1 cellular context compared by ENCODE assay signal in genomic region chr2:9704600-9704999, GRCh38.
TF ChIP-seq lines count a peak whose summit lies in the region.

No MANE protein-coding gene starts in this region.

TF ChIP-seq in A549, 52 proteins besides CTCF, POLR2A, EP300 and RAD21 (continued from another document):
- TF ChIP-seq MAFK (IDR thresholded peaks at IDR 0.05; ENCODE audit: partially characterized antibody) (no peak), ESRRA (IDR thresholded peaks at IDR 0.05; ENCODE audit: borderline replicate concordance, low read length) (no peak), SREBF2 (IDR thresholded peaks at IDR 0.05) (no peak), FOXS1 (CRISPR knock-in tag; IDR thresholded peaks at IDR 0.05) (no peak), EHMT2 (IDR thresholded peaks at IDR 0.05; ENCODE audit: low read depth) (no peak), RARB (CRISPR knock-in tag; IDR thresholded peaks at IDR 0.05) (no peak), ELK1 (IDR thresholded peaks at IDR 0.05; ENCODE audit: low read depth, low read length) (no peak)
- TF ChIP-seq, protein P1, sequence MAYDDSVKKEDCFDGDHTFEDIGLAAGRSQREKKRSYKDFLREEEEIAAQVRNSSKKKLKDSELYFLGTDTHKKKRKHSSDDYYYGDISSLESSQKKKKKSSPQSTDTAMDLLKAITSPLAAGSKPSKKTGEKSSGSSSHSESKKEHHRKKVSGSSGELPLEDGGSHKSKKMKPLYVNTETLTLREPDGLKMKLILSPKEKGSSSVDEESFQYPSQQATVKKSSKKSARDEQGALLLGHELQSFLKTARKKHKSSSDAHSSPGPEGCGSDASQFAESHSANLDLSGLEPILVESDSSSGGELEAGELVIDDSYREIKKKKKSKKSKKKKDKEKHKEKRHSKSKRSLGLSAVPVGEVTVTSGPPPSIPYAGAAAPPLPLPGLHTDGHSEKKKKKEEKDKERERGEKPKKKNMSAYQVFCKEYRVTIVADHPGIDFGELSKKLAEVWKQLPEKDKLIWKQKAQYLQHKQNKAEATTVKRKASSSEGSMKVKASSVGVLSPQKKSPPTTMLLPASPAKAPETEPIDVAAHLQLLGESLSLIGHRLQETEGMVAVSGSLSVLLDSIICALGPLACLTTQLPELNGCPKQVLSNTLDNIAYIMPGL (CRISPR knock-in tag; IDR thresholded peaks at IDR 0.05; ENCODE audit: borderline replicate concordance) = no peak
- TF ChIP-seq, protein P2, sequence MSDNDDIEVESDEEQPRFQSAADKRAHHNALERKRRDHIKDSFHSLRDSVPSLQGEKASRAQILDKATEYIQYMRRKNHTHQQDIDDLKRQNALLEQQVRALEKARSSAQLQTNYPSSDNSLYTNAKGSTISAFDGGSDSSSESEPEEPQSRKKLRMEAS (IDR thresholded peaks at IDR 0.05) = no peak
TF ChIP-seq in A549: peak in this region for 0.
